Comparison of ENCODE assay signal across 11 cellular contexts in the genomic region with DNA sequence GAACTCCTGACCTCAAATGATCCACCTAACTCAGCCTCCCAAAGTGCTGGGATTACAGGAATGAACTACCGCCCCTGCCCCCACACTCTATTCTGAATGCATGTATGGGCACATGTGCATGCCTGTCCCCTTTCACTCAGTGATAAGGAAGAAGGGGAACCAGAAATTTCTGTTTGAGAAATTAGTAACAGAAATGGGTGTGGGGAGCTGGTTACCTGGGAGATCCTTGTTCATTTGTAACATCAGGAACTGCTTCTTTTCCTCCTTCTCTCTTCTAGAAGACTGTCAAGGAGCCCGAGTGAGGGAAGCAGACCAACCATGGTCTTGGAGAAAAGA. TPM values are rescaled to one million over a fixed set of nuclear protein-coding genes. Genes with fewer than 3 reads are reported as not detected.
DNase-seq lines count a peak whose midpoint lies in the region; TF ChIP-seq lines count a peak whose summit lies in the region.
"Had no signal": no experiment of that assay in that cellular context is flagged by ENCODE, and none has a peak within 500 bp of the region (broad histone marks: within the 10 kb centered on the region; RNA-seq: fewer than 3 reads in every experiment).

No MANE protein-coding gene starts in this region.

- H3K36me3 ChIP-seq in hepatocyte (replicated peaks; ENCODE audit: insufficient read depth, low read depth) (no peaks in the 10 kb centered on the region), stomach (peaks cover 0 to 23% (median 8%) of the 10 kb centered on the region in 4 donors)

- no peak for TF ChIP-seq EP300 in stomach (IDR thresholded peaks at IDR 0.05)

- H3K9me2 ChIP-seq in hepatocyte (replicated peaks; ENCODE audit: insufficient read depth) = no peaks in the 10 kb centered on the region

- H3K4me1 ChIP-seq in hepatocyte (ENCODE audit: insufficient read depth) (peaks cover 15% of the 10 kb centered on the region), stomach (peaks cover 30 to 53% (median 47%) of the 10 kb centered on the region in 4 donors)

- peaks cover 25% of the 10 kb centered on the region for H3K4me1 Mint-ChIP-seq in T-helper 1 cell treated with Interleukin-12 subunit alpha and Interleukin-12 subunit beta and Interleukin-4 antibody, amounts not matched to agents 30 μg/mL and 1 μg/mL, for 36 hours (ENCODE audit: low read depth)
- peaks cover 33% of the 10 kb centered on the region for H3K4me1 Mint-ChIP-seq in activated naive CD8-positive, alpha-beta T cell treated with anti-CD3 and anti-CD28 coated beads for 36 hours
- peaks cover 23% of the 10 kb centered on the region for H3K4me1 Mint-ChIP-seq in activated naive CD4-positive, alpha-beta T cell treated with anti-CD3 and anti-CD28 coated beads for 36 hours (ENCODE audit: low read depth)

- H3K27ac Mint-ChIP-seq in T-helper 1 cell treated with Interleukin-12 subunit alpha and Interleukin-12 subunit beta and Interleukin-4 antibody, amounts not matched to agents 30 μg/mL and 1 μg/mL, for 36 hours = peak overlapping the region; percentile 23
- no peak overlapping the region for H3K27ac Mint-ChIP-seq in activated naive CD8-positive, alpha-beta T cell treated with anti-CD3 and anti-CD28 coated beads for 36 hours
- no peak overlapping the region for H3K27ac Mint-ChIP-seq in activated naive CD4-positive, alpha-beta T cell treated with anti-CD3 and anti-CD28 coated beads for 36 hours

- intact Hi-C loops in stomach (cut with DNase I; ENCODE audit: low total_unique reads) = no loop called here
- intact Hi-C loops in activated naive CD4-positive, alpha-beta T cell treated with anti-CD3 and anti-CD28 coated beads for 36 hours (cut with micrococcal nuclease) = loop anchor here (1.0 kb wide), 1 partner anchor 34 kb away; no protein-coding TSS in a partner anchor
- intact Hi-C loops in posterior vena cava (cut with DNase I) = no loop called here

- DNase-seq in T-helper 1 cell = no peak
- DNase-seq in activated naive CD8-positive, alpha-beta T cell treated with anti-CD3 and anti-CD28 coated beads for 36 hours = no peak
- DNase-seq in hepatocyte (ENCODE audit: low spot score) = no peak
- no peak for DNase-seq in stomach
- no peak for DNase-seq in activated naive CD4-positive, alpha-beta T cell treated with anti-CD3 and anti-CD28 coated beads for 36 hours
- no peak for DNase-seq in posterior vena cava (ENCODE audit: low spot score)
- no peak for DNase-seq in H4 (ENCODE audit: low spot score)
- DNase-seq: 8988T; activated CD8-positive, alpha-beta memory T cell treated with anti-CD3 and anti-CD28 coated beads, Interleukin-2, amount 50 U/mL, for 48 hours; cortex of kidney had no signal

- peak overlapping the region; percentile 31 for H3K4me3 Mint-ChIP-seq in T-helper 1 cell treated with Interleukin-12 subunit alpha and Interleukin-12 subunit beta and Interleukin-4 antibody, amounts not matched to agents 30 μg/mL and 1 μg/mL, for 36 hours
- H3K4me3 Mint-ChIP-seq in activated naive CD8-positive, alpha-beta T cell treated with anti-CD3 and anti-CD28 coated beads for 36 hours = peak overlapping the region; percentile 48
- no peak overlapping the region for H3K4me3 Mint-ChIP-seq in activated naive CD4-positive, alpha-beta T cell treated with anti-CD3 and anti-CD28 coated beads for 36 hours

- H3K79me2 ChIP-seq in hepatocyte = peaks cover 9% of the 10 kb centered on the region

- H3K9me3 ChIP-seq in hepatocyte (ENCODE audit: low read depth) (no peaks in the 10 kb centered on the region), stomach (no peaks in the 10 kb centered on the region)

- no peaks in the 10 kb centered on the region for H4K20me1 ChIP-seq in hepatocyte (ENCODE audit: insufficient read depth, poor library complexity, severe bottlenecking)

- H3K9me3 Mint-ChIP-seq in T-helper 1 cell treated with Interleukin-12 subunit alpha and Interleukin-12 subunit beta and Interleukin-4 antibody, amounts not matched to agents 30 μg/mL and 1 μg/mL, for 36 hours = no peaks in the 10 kb centered on the region
- no peaks in the 10 kb centered on the region for H3K9me3 Mint-ChIP-seq in activated naive CD8-positive, alpha-beta T cell treated with anti-CD3 and anti-CD28 coated beads for 36 hours
- no peaks in the 10 kb centered on the region for H3K9me3 Mint-ChIP-seq in activated naive CD4-positive, alpha-beta T cell treated with anti-CD3 and anti-CD28 coated beads for 36 hours

- CTCF ChIA-PET in activated naive CD4-positive, alpha-beta T cell treated with anti-CD3 and anti-CD28 coated beads for 36 hours (lab: Charles Lee) = interaction anchor here (1.0 to 3.6 kb wide), 4 partner anchors 12 to 178 kb away, joined by 3 to 12 read pairs (median 5); partner anchors contain the start of gene HOMEZ

- H3K36me3 Mint-ChIP-seq in T-helper 1 cell treated with Interleukin-12 subunit alpha and Interleukin-12 subunit beta and Interleukin-4 antibody, amounts not matched to agents 30 μg/mL and 1 μg/mL, for 36 hours (ENCODE audit: low read depth) = peaks cover 7% of the 10 kb centered on the region
- peaks cover 20% of the 10 kb centered on the region for H3K36me3 Mint-ChIP-seq in activated naive CD8-positive, alpha-beta T cell treated with anti-CD3 and anti-CD28 coated beads for 36 hours
- peaks cover 5% of the 10 kb centered on the region for H3K36me3 Mint-ChIP-seq in activated naive CD4-positive, alpha-beta T cell treated with anti-CD3 and anti-CD28 coated beads for 36 hours (ENCODE audit: low read depth)

- no peaks in the 10 kb centered on the region for H3K27me3 Mint-ChIP-seq in T-helper 1 cell treated with Interleukin-12 subunit alpha and Interleukin-12 subunit beta and Interleukin-4 antibody, amounts not matched to agents 30 μg/mL and 1 μg/mL, for 36 hours (ENCODE audit: low read depth)
- no peaks in the 10 kb centered on the region for H3K27me3 Mint-ChIP-seq in activated naive CD8-positive, alpha-beta T cell treated with anti-CD3 and anti-CD28 coated beads for 36 hours
- no peaks in the 10 kb centered on the region for H3K27me3 Mint-ChIP-seq in activated naive CD4-positive, alpha-beta T cell treated with anti-CD3 and anti-CD28 coated beads for 36 hours (ENCODE audit: low read depth)

- peak overlapping the region; percentile 38 for H3K4me2 ChIP-seq in hepatocyte

- H3K4me3 ChIP-seq in hepatocyte (no peak overlapping the region), stomach (no peak overlapping the region)

- WGBS in hepatocyte (ENCODE audit: low lambda C conversion rate, missing lambda C conversion rate) = 88% methylated on average over 2 of the region's 2 CpGs
- 44 to 67% (median 64%) methylated on average over 2 of the region's 2 CpGs for WGBS in stomach, 5 donors

- peak overlapping the region; percentile 98 for H3K27ac ChIP-seq in hepatocyte
- peak overlapping the region; percentile 51 to 98 (median 98) for H3K27ac ChIP-seq in stomach

- TF ChIP-seq CTCF in hepatocyte (IDR thresholded peaks at IDR 0.05; ENCODE audit: poor library complexity) (no peak), stomach (IDR thresholded peaks at IDR 0.05) (no peak)

- TF ChIP-seq POLR2A in stomach (IDR thresholded peaks at IDR 0.05) = no peak

- H3K27me3 ChIP-seq in hepatocyte = no peaks in the 10 kb centered on the region
- H3K27me3 ChIP-seq in stomach = no peaks in the 10 kb centered on the region

- no peak overlapping the region for H2AFZ ChIP-seq in hepatocyte

RNA-seq across cellular contexts. Expression of gene PPP1R3E, which starts 3.5 kb away (rescaled TPM):
- total RNA-seq in activated naive CD8-positive, alpha-beta T cell treated with anti-CD3 and anti-CD28 coated beads for 36 hours = 10 to 100 TPM; 21.1 to 21.4 TPM
- total RNA-seq in hepatocyte (3.9 and 6.1 TPM in 2 replicates), stomach (10 to 100 TPM in 1 of 5 donors, 1 to 10 TPM in 4; 1.7 to 17.0 (median 6.8) TPM), posterior vena cava (1 to 10 TPM; 8.5 to 9.1 TPM)
- polyA plus RNA-seq in hepatocyte (4.6 and 4.8 TPM in 2 replicates), stomach (10 to 100 TPM; 13.5 to 17.6 (median 16.4) TPM)
- 10 to 100 TPM; 14.7 to 15.8 TPM for total RNA-seq in activated naive CD4-positive, alpha-beta T cell treated with anti-CD3 and anti-CD28 coated beads for 36 hours
- total RNA-seq in H4 (2014; rRNA removed; shearing (Covaris generic)) = 2.8 and 4.6 TPM in 2 replicates

RNA-seq across cellular contexts. Expression of gene BCL2L2, which starts 7.5 kb away (rescaled TPM):
- 1 to 10 TPM; 1.4 to 1.8 TPM for total RNA-seq in activated naive CD8-positive, alpha-beta T cell treated with anti-CD3 and anti-CD28 coated beads for 36 hours
- total RNA-seq in hepatocyte (20.8 and 26.4 TPM in 2 replicates), stomach (10 to 100 TPM; 14.0 to 47.5 (median 39.8) TPM), posterior vena cava (10 to 100 TPM; 65.6 to 81.7 TPM)
- polyA plus RNA-seq in hepatocyte (4.3 and 6.5 TPM in 2 replicates), stomach (10 to 100 TPM; 28.1 to 84.1 (median 48.4) TPM)
- 1 to 10 TPM in 1 of 2 experiments, under 1 TPM in 1; 0.60 to 1.5 TPM for total RNA-seq in activated naive CD4-positive, alpha-beta T cell treated with anti-CD3 and anti-CD28 coated beads for 36 hours
- total RNA-seq in H4 (2014; rRNA removed; shearing (Covaris generic)) = 9.7 and 14.5 TPM in 2 replicates

RNA-seq across cellular contexts. Expression of gene HOMEZ, which starts 13.2 kb away (rescaled TPM):
- 10 to 100 TPM; 10.8 to 12.7 TPM for total RNA-seq in activated naive CD8-positive, alpha-beta T cell treated with anti-CD3 and anti-CD28 coated beads for 36 hours
- total RNA-seq in hepatocyte (8.2 and 9.4 TPM in 2 replicates), stomach (100 to 1,000 TPM in 1 of 5 donors, 10 to 100 TPM in 1, 1 to 10 TPM in 3; 5.1 to 103 (median 8.3) TPM), posterior vena cava (1 to 10 TPM; 4.9 to 5.2 TPM)
- polyA plus RNA-seq in hepatocyte (6.3 and 11.2 TPM in 2 replicates), stomach (1 to 10 TPM; 5.8 to 9.6 (median 7.0) TPM)
- total RNA-seq in activated naive CD4-positive, alpha-beta T cell treated with anti-CD3 and anti-CD28 coated beads for 36 hours = 1 to 10 TPM; 6.3 to 7.8 TPM
- 9.8 and 11.4 TPM in 2 replicates for total RNA-seq in H4 (2014; rRNA removed; shearing (Covaris generic))

RNA-seq across cellular contexts. Expression of gene PABPN1, which starts 22.1 kb away (rescaled TPM):
- 100 to 1,000 TPM; 280 to 289 TPM for total RNA-seq in activated naive CD8-positive, alpha-beta T cell treated with anti-CD3 and anti-CD28 coated beads for 36 hours
- 94.1 and 116 TPM in 2 replicates for total RNA-seq in hepatocyte
- 213 and 245 TPM in 2 replicates for polyA plus RNA-seq in hepatocyte
- 100 to 1,000 TPM in 2 of 5 donors, 10 to 100 TPM in 3; 24.5 to 152 (median 70.5) TPM for total RNA-seq in stomach
- polyA plus RNA-seq in stomach = 100 to 1,000 TPM; 131 to 190 (median 147) TPM
- 100 to 1,000 TPM; 194 to 204 TPM for total RNA-seq in activated naive CD4-positive, alpha-beta T cell treated with anti-CD3 and anti-CD28 coated beads for 36 hours
- total RNA-seq in posterior vena cava = 10 to 100 TPM; 67.9 to 79.0 TPM
- 101 and 109 TPM in 2 replicates for total RNA-seq in H4 (2014; rRNA removed; shearing (Covaris generic))

RNA-seq across cellular contexts. Expression of gene SLC22A17, which starts 53.5 kb away (rescaled TPM):
- 1 to 10 TPM; 2.2 to 2.9 TPM for total RNA-seq in activated naive CD8-positive, alpha-beta T cell treated with anti-CD3 and anti-CD28 coated beads for 36 hours
- total RNA-seq in hepatocyte (31.9 and 44.4 TPM in 2 replicates), stomach (10 to 100 TPM; 14.1 to 33.3 (median 22.3) TPM), posterior vena cava (10 to 100 TPM; 17.7 to 30.6 TPM)
- polyA plus RNA-seq in hepatocyte (62.9 and 79.2 TPM in 2 replicates), stomach (10 to 100 TPM in 2 of 3 donors, 1 to 10 TPM in 1; 7.0 to 18.3 (median 12.5) TPM)
- 1 to 10 TPM; 3.5 to 4.8 TPM for total RNA-seq in activated naive CD4-positive, alpha-beta T cell treated with anti-CD3 and anti-CD28 coated beads for 36 hours
- 4.6 and 5.3 TPM in 2 replicates for total RNA-seq in H4 (2014; rRNA removed; shearing (Covaris generic))
